Comparison of ENCODE assay signal across 8 cellular contexts in genomic region chr16:85616608-85617311, GRCh38. TPM values are rescaled to one million over a fixed set of nuclear protein-coding genes. Genes with fewer than 3 reads are reported as not detected.
DNase-seq lines count a peak whose midpoint lies in the region; ATAC-seq, FAIRE-seq and TF ChIP-seq lines count a peak whose summit lies in the region.

No MANE protein-coding gene starts in this region.

- FAIRE-seq in GM12878 (lab: Jason Lieb, UNC) = peak; percentile 74

- RAD21 ChIA-PET in GM12878 (lab: Charles Lee; ENCODE audit: unreplicated experiment) = interaction anchor here (0.7 to 3.9 kb wide), 21 partner anchors 20 to 221 kb away, joined by 3 to 47 read pairs (median 5); no protein-coding TSS in a partner anchor

- H3K4me3 ChIP-seq in LNCaP clone FGC (ENCODE audit: low read depth, low read length) (peak overlapping the region; percentile 79), GM12878 (peak overlapping the region; percentile 60), mucosa of stomach (ENCODE audit: low read length) (no peak overlapping the region)

- no peaks in the 10 kb centered on the region for H3K9me3 ChIP-seq in GM12878 (replicated peaks; ENCODE audit: control insufficient read depth, insufficient read depth, low read length)
- no peaks in the 10 kb centered on the region for H3K9me3 ChIP-seq in mucosa of stomach (ENCODE audit: control insufficient read depth, low read length)

- POLR2A ChIA-PET in GM12878 (lab: Charles Lee) = interaction anchor here (0.9 to 4.3 kb wide), 4 partner anchors 11 to 63 kb away, joined by 3 to 32 read pairs (median 10); no protein-coding TSS in a partner anchor

- no peak overlapping the region for H2AFZ ChIP-seq in GM12878 (ENCODE audit: control insufficient read depth, low read depth, low read length)

- peak; percentile 66 for ATAC-seq in GM12878
- ATAC-seq in foreskin keratinocyte = no peak

- peak overlapping the region; percentile 82 for H3K27ac ChIP-seq in GM12878 (ENCODE audit: control insufficient read depth, insufficient read depth)
- no peak overlapping the region for H3K27ac ChIP-seq in foreskin keratinocyte

- in situ Hi-C loops in GM12878 (cut with MboI) = loop anchor here (25.0 kb wide), 1 partner anchor 179 kb away; no protein-coding TSS in a partner anchor

- SMC1A ChIA-PET in GM12878 (lab: Charles Lee; ENCODE audit: uncharacterized antibody, unreplicated experiment) = interaction anchor here (0.6 to 3.9 kb wide), 21 partner anchors 14 to 502 kb away, joined by 3 to 21 read pairs (median 4); no protein-coding TSS in a partner anchor

- H4K20me1 ChIP-seq in GM12878 (ENCODE audit: control insufficient read depth, insufficient read depth) = peaks cover 12% of the 10 kb centered on the region

- 0 out of 4 replicates have a peak, but pooled peaks of 1 of the 2 experiments have one; percentile 26 for TF ChIP-seq EP300 in GM12878 (IDR thresholded peaks at IDR 0.05; ENCODE audit: borderline replicate concordance in 1 of 2, control insufficient read depth in 1 of 2, low read depth in 2 of 2, low read length in 2 of 2)

- H3K9ac ChIP-seq in GM12878 (ENCODE audit: control insufficient read depth, insufficient read depth, low read length) = peak overlapping the region; percentile 52
- peak overlapping the region; percentile 69 for H3K9ac ChIP-seq in mucosa of stomach (ENCODE audit: low read length)

- H3K27me3 ChIP-seq in GM12878 (replicated peaks in 1 of 2; ENCODE audit: control insufficient read depth in 2 of 2, insufficient read depth in 2 of 2, low read length in 1 of 2) (no peaks in the 10 kb centered on the region), mucosa of stomach (ENCODE audit: control insufficient read depth, insufficient read depth, low read length) (no peaks in the 10 kb centered on the region), foreskin keratinocyte (peaks cover 2% of the 10 kb centered on the region)

- H3K4me2 ChIP-seq in GM12878 (ENCODE audit: control insufficient read depth, insufficient read depth) = peak overlapping the region; percentile 75

- CTCF ChIA-PET in GM12878 (lab: Yijun Ruan, JAX) = interaction anchor here (0.6 to 3.6 kb wide), 40 partner anchors 9 to 381 kb away, joined by 3 to 52 read pairs (median 5); no protein-coding TSS in a partner anchor

- H3K79me2 ChIP-seq in GM12878 (ENCODE audit: control insufficient read depth, insufficient read depth, low read length) = peaks cover 81% of the 10 kb centered on the region

- TF ChIP-seq POLR2A in GM12878 (IDR thresholded peaks at IDR 0.05; ENCODE audit: low read depth, low read length) = 0 out of 2 replicates have a peak, but pooled peaks have one; percentile 11

- BruUV-seq in GM12878 (replicated peaks; lab: Mats Ljungman, UMichigan) = no TSS peak

- TF ChIP-seq CTCF in LNCaP clone FGC (IDR thresholded peaks at IDR 0.05; ENCODE audit: control insufficient read depth, extremely low read depth, insufficient read depth) (no peak), GM12878 (IDR thresholded peaks at IDR 0.05 in 2 of 3, conservative IDR thresholded peaks at IDR 0.05 in 1 of 3; ENCODE audit: control insufficient read depth in 2 of 3, extremely low read depth in 1 of 3, insufficient read depth in 1 of 3, low read depth in 3 of 3, low read length in 3 of 3) (no peak), foreskin keratinocyte (conservative IDR thresholded peaks at IDR 0.05) (no peak)

- 19% methylated on average over 28 of the region's 28 CpGs for WGBS in GM12878 (ENCODE audit: insufficient coverage, insufficient replicate concordance, low lambda C conversion rate, missing lambda C conversion rate)

- intact Hi-C loops in GM12878 (cut with micrococcal nuclease; ENCODE audit: unreplicated experiment) = no loop called here

- DNase-seq in SKM-1 treated with dmso at 0.1 percent for 144 hours (lab: John Stamatoyannopoulos, UW; ENCODE audit: unreplicated experiment) (peak; percentile 27), SKM-1 (lab: John Stamatoyannopoulos, UW; ENCODE audit: unreplicated experiment) (no peak), LNCaP clone FGC (ENCODE audit: low read depth) (no peak), GM12878 (ENCODE audit: low read depth, low spot score) (peak; percentile 51), foreskin keratinocyte (no peak), NCI-H1105 (lab: John Stamatoyannopoulos, UW) (no peak), NCI-H128 (lab: John Stamatoyannopoulos, UW; ENCODE audit: unreplicated experiment) (no peak)

- peaks cover 5 to 13% of the 10 kb centered on the region in 2 experiments; a peak in 3 of 4 replicates for H3K36me3 ChIP-seq in GM12878 (ENCODE audit: control insufficient read depth in 2 of 2, insufficient read depth in 2 of 2, low read length in 1 of 2)
- no peaks in the 10 kb centered on the region for H3K36me3 ChIP-seq in mucosa of stomach (ENCODE audit: control insufficient read depth, insufficient read depth, low read length)

- no peak for TF ChIP-seq RAD21 in GM12878 (IDR thresholded peaks at IDR 0.05; ENCODE audit: insufficient read depth, low read depth, low read length)

- H3K4me1 ChIP-seq in GM12878 (ENCODE audit: control insufficient read depth, insufficient read depth, low read length) = peaks cover 33% of the 10 kb centered on the region
- peaks cover 68% of the 10 kb centered on the region for H3K4me1 ChIP-seq in mucosa of stomach (ENCODE audit: control insufficient read depth, insufficient read depth, low read length)
- H3K4me1 ChIP-seq in foreskin keratinocyte = peaks cover 4% of the 10 kb centered on the region

TF ChIP-seq in GM12878, 131 proteins besides CTCF, POLR2A, EP300 and RAD21 (continues in another document):
- TF ChIP-seq PKNOX1 (IDR thresholded peaks at IDR 0.05) (peak; percentile 56; the same call in 1 of the 2 replicates), MXI1 (IDR thresholded peaks at IDR 0.05; ENCODE audit: low read depth, low read length) (peak; percentile 63), BHLHE40 (IDR thresholded peaks at IDR 0.05; ENCODE audit: borderline replicate concordance in 1 of 2, low read depth in 2 of 2, low read length in 1 of 2) (peak in 1 of 2 experiments; percentile 52; a peak in 2 of 4 replicates), LARP7 (IDR thresholded peaks at IDR 0.05) (no peak), CREM (IDR thresholded peaks at IDR 0.05; ENCODE audit: low read depth) (0 out of 2 replicates have a peak, but pooled peaks have one; percentile 27), PAX5 (IDR thresholded peaks at IDR 0.05; ENCODE audit: borderline replicate concordance, low read depth, low read length) (peak; percentile 48; the same call in 1 of the 2 replicates), CHD2 (IDR thresholded peaks at IDR 0.05; ENCODE audit: borderline replicate concordance, low read depth, low read length) (0 out of 2 replicates have a peak, but pooled peaks have one; percentile 36), NFIC (IDR thresholded peaks at IDR 0.05; ENCODE audit: low read depth, low read length) (no peak), ZBTB11 (CRISPR knock-in tag; IDR thresholded peaks at IDR 0.05) (no peak)

RNA-seq across cellular contexts. Expression of gene GSE1, which starts 3.6 kb away (rescaled TPM):
- 259 and 283 TPM in 2 replicates for total RNA-seq in GM12878 (2013; cell fraction: nucleolus; rRNA removed)
- total RNA-seq in GM12878 (2014; rRNA removed) (19.1 and 19.2 TPM in 2 replicates), GM12878 (2014; rRNA removed; fragmentation: Illumina TruSeq; extraction: Trizol) (11.9 and 12.3 TPM in 2 replicates), GM12878 (2021) (49.8 and 58.7 TPM in 2 replicates), foreskin keratinocyte (5.9 and 8.2 TPM in 2 replicates)
- polyA plus RNA-seq in GM12878 (2011; ENCODE audit: low read depth) = 11.7 TPM
- polyA plus RNA-seq in GM12878 (2011; rRNA removed) (16.1 and 19.8 TPM in 2 replicates), GM12878 (2014; fragmentation: Illumina TruSeq; extraction: Trizol) (27.1 and 31.1 TPM in 2 replicates), GM12878 (2014; fragmentation: Nextera tagmentation; extraction: Ambion mirVana) (1 to 10 TPM; 4.6 to 5.1 TPM), GM12878 (2014; rRNA removed) (26.8 and 28.1 TPM in 2 replicates), GM12878 (2016; fragmentation: Nextera tagmentation; extraction: Ambion mirVana) (10 to 100 TPM; 14.6 to 17.3 TPM), foreskin keratinocyte (1.9 and 2.1 TPM in 2 replicates)
- polyA plus RNA-seq in GM12878 (2011; cell fraction: cytosol; rRNA removed) = 15.1 and 20.5 TPM in 2 replicates
- polyA plus RNA-seq in GM12878 (2011; cell fraction: nucleus; rRNA removed) = 112 and 143 TPM in 2 replicates
- 23.5 and 23.9 TPM in 2 replicates for polyA plus RNA-seq in GM12878 (2012)
- 22.6 and 35.7 TPM in 2 replicates for polyA minus RNA-seq in GM12878 (2011; rRNA and poly(A)+ RNA removed)
- polyA minus RNA-seq in GM12878 (2011; cell fraction: cytosol; rRNA and poly(A)+ RNA removed) = 19.0 and 21.0 TPM in 2 replicates
- 33.7 and 54.0 TPM in 2 replicates for polyA minus RNA-seq in GM12878 (2011; cell fraction: nucleus; rRNA and poly(A)+ RNA removed)

Comparison
In these comparisons a context has a peak if more than half of its experiments do, and no peak if none do; other contexts are left out.
1. DNase-seq: peak in SKM-1 treated with dmso at 0.1 percent for 144 hours (single experiment) and GM12878 (single experiment); none in SKM-1 (single experiment), LNCaP clone FGC (single experiment), foreskin keratinocyte (0 of 2), NCI-H1105 (single experiment) and NCI-H128 (single experiment).